Comparison of ENCODE assay signal across 8 cellular contexts in genomic region chr7:117750612-117751563, GRCh38.
DNase-seq lines count a peak whose midpoint lies in the region; ATAC-seq and TF ChIP-seq lines count a peak whose summit lies in the region.

No MANE protein-coding gene starts in this region.

- peaks cover 0 to 3% (median 2%) of the 10 kb centered on the region in 3 donors for H3K27me3 Mint-ChIP-seq in CD14-positive monocyte (ENCODE audit: low read depth in 3 of 3)

- no peak for DNase-seq in CD14-positive monocyte (ENCODE audit: low spot score)
- peak; percentile 16 for DNase-seq in HPDE6-E6E7 (ENCODE audit: extremely low spot score)
- DNase-seq in SKM-1 (lab: John Stamatoyannopoulos, UW; ENCODE audit: unreplicated experiment), result peak; percentile 8
- DNase-seq in tibial artery, result no peak
- no peak for DNase-seq in effector memory CD4-positive, alpha-beta T cell
- no peak for DNase-seq in gastrocnemius medialis

- H3K4me1 Mint-ChIP-seq in CD14-positive monocyte, result peaks cover 6% of the 10 kb centered on the region

- intact Hi-C loops in CD14-positive monocyte (cut with micrococcal nuclease) (no loop called here), tibial artery (cut with DNase I; ENCODE audit: low total_unique reads) (no loop called here), gastrocnemius medialis (cut with DNase I; ENCODE audit: low total_unique reads) (no loop called here)

- ATAC-seq in gastroesophageal sphincter (no peak), HG03139 (IDR thresholded peaks at IDR 0.05; ENCODE audit: unreplicated experiment) (no peak), gastrocnemius medialis (no peak)

- H3K27me3 ChIP-seq in gastroesophageal sphincter (no peaks in the 10 kb centered on the region), tibial artery (no peaks in the 10 kb centered on the region), gastrocnemius medialis (no peaks in the 10 kb centered on the region)
- H3K27me3 ChIP-seq in effector memory CD4-positive, alpha-beta T cell (replicated peaks; ENCODE audit: control insufficient read depth, insufficient read depth, low read length, poor library complexity, severe bottlenecking), result no peaks in the 10 kb centered on the region

- TF ChIP-seq CTCF in CD14-positive monocyte (IDR thresholded peaks at IDR 0.05) (peak; percentile 72), gastroesophageal sphincter (IDR thresholded peaks at IDR 0.05) (peak; percentile 42 to 58 (median 54)), tibial artery (IDR thresholded peaks at IDR 0.05) (peak; percentile 59 to 62), gastrocnemius medialis (IDR thresholded peaks at IDR 0.05 in 4 of 5, conservative IDR thresholded peaks at IDR 0.05 in 1 of 5) (peak in 2 of 5 experiments; percentile 3 to 17)

- H3K4me1 ChIP-seq in gastroesophageal sphincter (no peaks in the 10 kb centered on the region), tibial artery (peaks cover 0 to 3% (median 0%) of the 10 kb centered on the region in 4 donors), gastrocnemius medialis (no peaks in the 10 kb centered on the region)
- no peaks in the 10 kb centered on the region for H3K4me1 ChIP-seq in effector memory CD4-positive, alpha-beta T cell (ENCODE audit: control insufficient read depth, insufficient read depth, low read length, poor library complexity, severe bottlenecking)

- H3K27ac ChIP-seq in gastroesophageal sphincter (no peak overlapping the region), tibial artery (no peak overlapping the region), gastrocnemius medialis (no peak overlapping the region)
- no peak overlapping the region for H3K27ac ChIP-seq in effector memory CD4-positive, alpha-beta T cell (ENCODE audit: insufficient read depth, low read length, poor library complexity, severe bottlenecking)

- H3K9me3 Mint-ChIP-seq in CD14-positive monocyte, result no peaks in the 10 kb centered on the region

- no peaks in the 10 kb centered on the region for H3K36me3 Mint-ChIP-seq in CD14-positive monocyte

- no peak overlapping the region for H3K4me3 ChIP-seq in gastroesophageal sphincter
- no peak overlapping the region for H3K4me3 ChIP-seq in tibial artery
- H3K4me3 ChIP-seq in effector memory CD4-positive, alpha-beta T cell (ENCODE audit: insufficient read depth, low read depth, low read length, poor library complexity, severe bottlenecking), result no peak overlapping the region
- H3K4me3 ChIP-seq in gastrocnemius medialis, result no peak overlapping the region

- no peak overlapping the region for H3K27ac Mint-ChIP-seq in CD14-positive monocyte

- TF ChIP-seq POLR2A in gastroesophageal sphincter (IDR thresholded peaks at IDR 0.05) (no peak), gastrocnemius medialis (IDR thresholded peaks at IDR 0.05) (no peak)

- no peak overlapping the region for H3K4me3 Mint-ChIP-seq in CD14-positive monocyte

- H3K9me3 ChIP-seq in gastroesophageal sphincter (no peaks in the 10 kb centered on the region), tibial artery (no peaks in the 10 kb centered on the region), gastrocnemius medialis (no peaks in the 10 kb centered on the region)
- no peaks in the 10 kb centered on the region for H3K9me3 ChIP-seq in effector memory CD4-positive, alpha-beta T cell (ENCODE audit: control insufficient read depth, low read length)

- in situ Hi-C loops in gastrocnemius medialis (cut with MboI; ENCODE audit: low sequenced_read_pairs in 4 of 4), result loop anchor here in 1 of 4 donors (25.0 kb wide), 1 partner anchor 361 kb away; no protein-coding TSS in a partner anchor

- TF ChIP-seq EP300 in gastroesophageal sphincter (IDR thresholded peaks at IDR 0.05), result no peak

- peaks cover 0 to 28% of the 10 kb centered on the region in 2 donors for H3K36me3 ChIP-seq in gastroesophageal sphincter
- peaks cover 3 to 11% (median 5%) of the 10 kb centered on the region in 3 donors for H3K36me3 ChIP-seq in tibial artery
- H3K36me3 ChIP-seq in effector memory CD4-positive, alpha-beta T cell (ENCODE audit: control insufficient read depth, insufficient read depth, low read length), result no peaks in the 10 kb centered on the region
- H3K36me3 ChIP-seq in gastrocnemius medialis, result no peaks in the 10 kb centered on the region

- WGBS in gastroesophageal sphincter (ENCODE audit: low coverage in 1 of 2), 2 donors, result 48 to 50% methylated on average over 8 of the region's 8 CpGs

Comparison
In these comparisons a context has a peak if more than half of its experiments do, and no peak if none do; other contexts are left out.
1. DNase-seq: peak in HPDE6-E6E7 (single experiment) and SKM-1 (single experiment); none in CD14-positive monocyte (single experiment), tibial artery (0 of 2), effector memory CD4-positive, alpha-beta T cell (0 of 3) and gastrocnemius medialis (0 of 2).